ENCODE assay signal across 9 cellular contexts in genomic region chr20:32674362-32674789, GRCh38. TPM values are rescaled to one million over a fixed set of nuclear protein-coding genes. Genes with fewer than 3 reads are reported as not detected.
DNase-seq lines count a peak whose midpoint lies in the region; ATAC-seq, FAIRE-seq and TF ChIP-seq lines count a peak whose summit lies in the region.
"Had no signal": no experiment of that assay in that cellular context is flagged by ENCODE, and none has a peak within 500 bp of the region (broad histone marks: within the 10 kb centered on the region; RNA-seq: fewer than 3 reads in every experiment).

No MANE protein-coding gene starts in this region.

- intact Hi-C loops in testis (cut with DNase I; ENCODE audit: low total_unique reads) = no loop called here

- H3K27me3 Mint-ChIP-seq in WTC11 (ENCODE audit: low read depth) = no peaks in the 10 kb centered on the region

- H3K36me3 ChIP-seq in bronchial epithelial cell (ENCODE audit: control insufficient read depth, insufficient read depth, low read length) (no peaks in the 10 kb centered on the region), testis (ENCODE audit: low read depth, missing control alignments) (no peaks in the 10 kb centered on the region)

- no peaks in the 10 kb centered on the region for H3K9me3 Mint-ChIP-seq in WTC11

- WGBS in testis, 2 donors = 71 to 76% methylated on average over 5 of the region's 5 CpGs

- CTCF ChIA-PET in WTC11 (lab: Charles Lee) = interaction anchor here (0.5 to 5.9 kb wide), 23 partner anchors 9 to 271 kb away, joined by 3 to 138 read pairs (median 5); partner anchors contain the start of genes COMMD7, DNMT3B, EFCAB8 and MAPRE1

- peak; percentile 49 to 64 for DNase-seq in NCI-H524 (lab: John Stamatoyannopoulos, UW)
- DNase-seq in NCI-H524 treated with DMSO at 0.1 percent for 48 hours (lab: John Stamatoyannopoulos, UW) = no peak
- DNase-seq in NCI-H2029 (lab: John Stamatoyannopoulos, UW) = peak; percentile 49
- DNase-seq in WTC11 (ENCODE audit: low spot score) = peak; percentile 69
- peak; percentile 58 for DNase-seq in bronchial epithelial cell (ENCODE audit: low read depth)
- DNase-seq in myocyte (ENCODE audit: low read depth) = peak; percentile 41
- DNase-seq in testis = no peak

- no peak overlapping the region for H3K27ac ChIP-seq in testis

- H3K4me3 ChIP-seq in bronchial epithelial cell (ENCODE audit: low read depth, low read length) (no peak overlapping the region), testis (no peak overlapping the region)

- no peak for FAIRE-seq in bronchial epithelial cell (lab: Jason Lieb, UNC)
- FAIRE-seq: G401.6 had no signal

- H3K4me1 ChIP-seq in testis = peaks cover 17% of the 10 kb centered on the region

- TF ChIP-seq CTCF in WTC11 (IDR thresholded peaks at IDR 0.05) (peak; percentile 61), bronchial epithelial cell (IDR thresholded peaks at IDR 0.05; ENCODE audit: insufficient read depth, low read length, severe bottlenecking) (peak; percentile 80), testis (IDR thresholded peaks at IDR 0.05) (peak; percentile 47 to 56 (median 56))

- H3K27me3 ChIP-seq in bronchial epithelial cell (ENCODE audit: control insufficient read depth, insufficient read depth, low read length) = no peaks in the 10 kb centered on the region
- H3K27me3 ChIP-seq in testis = no peaks in the 10 kb centered on the region

- TF ChIP-seq POLR2A in testis (IDR thresholded peaks at IDR 0.05) = no peak

- H3K9me3 ChIP-seq in testis = no peaks in the 10 kb centered on the region

- peaks cover 42% of the 10 kb centered on the region for H3K4me1 Mint-ChIP-seq in WTC11

- H3K27ac Mint-ChIP-seq in WTC11 = no peak overlapping the region; the same call in 1 of the 2 replicates

- no peaks in the 10 kb centered on the region for H3K36me3 Mint-ChIP-seq in WTC11

- no peak overlapping the region for H3K4me3 Mint-ChIP-seq in WTC11

- ATAC-seq in WTC11 (peak; percentile 53), HG03039 (IDR thresholded peaks at IDR 0.05; ENCODE audit: unreplicated experiment) (no peak)

- POLR2A ChIA-PET in WTC11 (lab: Charles Lee) = interaction anchor here (0.6 to 1.0 kb wide), 2 partner anchors 138 to 214 kb away, joined by 3 read pairs; no protein-coding TSS in a partner anchor

TF ChIP-seq in WTC11, 78 proteins besides CTCF, POLR2A, EP300 and RAD21:
- TF ChIP-seq GABPB1 (CRISPR knock-in tag; IDR thresholded peaks at IDR 0.05) = 0 out of 2 replicates have a peak, but pooled peaks have one; percentile 48
- TF ChIP-seq MYBL2 (CRISPR knock-in tag; IDR thresholded peaks at IDR 0.05) = no peak
- no peak for TF ChIP-seq ZNF317 (CRISPR knock-in tag; IDR thresholded peaks at IDR 0.05; ENCODE audit: borderline replicate concordance, low read depth)

RNA-seq across cellular contexts. Expression of gene C20orf203, which starts 0.6 kb away (rescaled TPM):
- total RNA-seq in WTC11 (2021) (0.07 to 0.34 TPM (median 0.15 TPM) in 3 replicates), bronchial epithelial cell (under 0.01 TPM in 2 replicates), myocyte (0.05 TPM in 1 of 2 replicates, not detected in the other), testis (under 1 TPM; 0.47 to 0.74 TPM)
- not detected for polyA plus RNA-seq in myocyte (2012)
- polyA plus RNA-seq in testis (ENCODE audit: insufficient read depth, low read depth, low replicate concordance) = 0.16 TPM

Comparison
In these comparisons a context has a peak if more than half of its experiments do, and no peak if none do; other contexts are left out.
1. DNase-seq: peak in NCI-H524 (2 of 2), NCI-H2029 (single experiment), WTC11 (single experiment), bronchial epithelial cell (single experiment) and myocyte (single experiment); none in NCI-H524 treated with DMSO at 0.1 percent for 48 hours (single experiment) and testis (single experiment).
2. Peak in every context shown above with its lines, with median percentiles within 50 percentile points of each other: CTCF ChIP-seq.